In genomic region chr11:58059011-58059358, GRCh38 we compare ENCODE assay signal across 11 cellular contexts. TPM values are rescaled to one million over a fixed set of nuclear protein-coding genes. Genes with fewer than 3 reads are reported as not detected.
DNase-seq lines count a peak whose midpoint lies in the region; ATAC-seq and TF ChIP-seq lines count a peak whose summit lies in the region.
"Had no signal": no experiment of that assay in that cellular context is flagged by ENCODE, and none has a peak within 500 bp of the region (broad histone marks: within the 10 kb centered on the region; RNA-seq: fewer than 3 reads in every experiment).

No MANE protein-coding gene starts in this region.

- H3K27ac Mint-ChIP-seq in progenitor cell of endocrine pancreas, result peak overlapping the region; percentile 97
- H3K27ac Mint-ChIP-seq: naive thymus-derived CD4-positive, alpha-beta T cell had no signal

- H3K27me3 Mint-ChIP-seq in progenitor cell of endocrine pancreas, result no peaks in the 10 kb centered on the region
- H3K27me3 Mint-ChIP-seq in activated T-cell treated with anti-CD3 and anti-CD28 coated beads, Interleukin-2, amount 50 U/mL, for 4 hours (ENCODE audit: low read depth), result no peaks in the 10 kb centered on the region

- peaks cover 0 to 25% (median 10%) of the 10 kb centered on the region in 12 donors for H3K4me1 ChIP-seq in heart left ventricle
- H3K4me1 ChIP-seq in mucosa of descending colon (ENCODE audit: low read depth), result no peaks in the 10 kb centered on the region
- H3K4me1 ChIP-seq in BE2C, result no peaks in the 10 kb centered on the region

- intact Hi-C loops in heart left ventricle (cut with DNase I) (no loop called here), mucosa of descending colon (cut with DNase I, micrococcal nuclease) (no loop called here)

- 33 to 45% (median 38%) methylated on average over 4 of the region's 4 CpGs for WGBS in heart left ventricle, 4 donors

- H3K9me3 ChIP-seq in heart left ventricle (peaks cover 0 to 4% (median 0%) of the 10 kb centered on the region in 12 donors), mucosa of descending colon (no peaks in the 10 kb centered on the region), BE2C (no peaks in the 10 kb centered on the region)

- H3K4me3 ChIP-seq in heart left ventricle, result no peak overlapping the region
- H3K4me3 ChIP-seq in mucosa of descending colon, result no peak overlapping the region
- H3K4me3 ChIP-seq in BE2C (ENCODE audit: low read depth, low read length), result no peak overlapping the region

- peaks cover 32% of the 10 kb centered on the region for H3K4me1 Mint-ChIP-seq in progenitor cell of endocrine pancreas (ENCODE audit: low read depth)
- no peaks in the 10 kb centered on the region for H3K4me1 Mint-ChIP-seq in activated T-cell treated with anti-CD3 and anti-CD28 coated beads, Interleukin-2, amount 50 U/mL, for 4 hours (ENCODE audit: low read depth)
- H3K4me1 Mint-ChIP-seq: naive thymus-derived CD4-positive, alpha-beta T cell had no signal

- peak; percentile 91 for ATAC-seq in SK-N-SH treated with all-trans-retinoic acid at 6 μM for 48 hours
- ATAC-seq in heart left ventricle, result peak; percentile 70 to 83 (median 80)
- ATAC-seq in activated T-cell treated with anti-CD3 and anti-CD28 coated beads, Interleukin-2, amount 50 U/mL, for 4 hours, result no peak
- ATAC-seq in GM18511 (IDR thresholded peaks at IDR 0.05; ENCODE audit: unreplicated experiment), result no peak
- ATAC-seq in mucosa of descending colon, result no peak
- ATAC-seq: naive thymus-derived CD4-positive, alpha-beta T cell had no signal

- no peaks in the 10 kb centered on the region for H3K27me3 ChIP-seq in heart left ventricle
- H3K27me3 ChIP-seq in BE2C, result no peaks in the 10 kb centered on the region

- peaks cover 1% of the 10 kb centered on the region for H3K36me3 Mint-ChIP-seq in progenitor cell of endocrine pancreas (ENCODE audit: insufficient read depth)
- no peaks in the 10 kb centered on the region for H3K36me3 Mint-ChIP-seq in activated T-cell treated with anti-CD3 and anti-CD28 coated beads, Interleukin-2, amount 50 U/mL, for 4 hours (ENCODE audit: insufficient read depth)
- H3K36me3 Mint-ChIP-seq: naive thymus-derived CD4-positive, alpha-beta T cell had no signal

- H3K4me3 Mint-ChIP-seq in progenitor cell of endocrine pancreas (ENCODE audit: low read depth), result no peak overlapping the region
- H3K4me3 Mint-ChIP-seq in activated T-cell treated with anti-CD3 and anti-CD28 coated beads, Interleukin-2, amount 50 U/mL, for 4 hours, result no peak overlapping the region
- H3K4me3 Mint-ChIP-seq: naive thymus-derived CD4-positive, alpha-beta T cell had no signal

- no peak for TF ChIP-seq POLR2A in heart left ventricle (IDR thresholded peaks at IDR 0.05)

- H3K9me3 Mint-ChIP-seq in progenitor cell of endocrine pancreas (ENCODE audit: low read depth), result peaks cover 8% of the 10 kb centered on the region
- peaks cover 4% of the 10 kb centered on the region for H3K9me3 Mint-ChIP-seq in activated T-cell treated with anti-CD3 and anti-CD28 coated beads, Interleukin-2, amount 50 U/mL, for 4 hours

- peak; percentile 92 for DNase-seq in EH (ENCODE audit: low read depth)
- no peak for DNase-seq in heart left ventricle
- no peak for DNase-seq in progenitor cell of endocrine pancreas (ENCODE audit: low spot score, unreplicated experiment)
- DNase-seq in activated T-cell treated with anti-CD3 and anti-CD28 coated beads, Interleukin-2, amount 50 U/mL, for 4 hours, result no peak
- DNase-seq in mucosa of descending colon, result no peak
- DNase-seq in BE2C, result no peak
- DNase-seq: activated CD4-positive, alpha-beta T cell treated with anti-CD3 and anti-CD28 coated beads for 4 hours; cortex of kidney; naive thymus-derived CD4-positive, alpha-beta T cell had no signal

- H3K36me3 ChIP-seq in heart left ventricle (no peaks in the 10 kb centered on the region), mucosa of descending colon (ENCODE audit: low read depth) (no peaks in the 10 kb centered on the region), BE2C (no peaks in the 10 kb centered on the region)

- peak overlapping the region in 9 of 12 donors; percentile 15 to 76 (median 55) for H3K27ac ChIP-seq in heart left ventricle

- TF ChIP-seq CTCF in heart left ventricle (IDR thresholded peaks at IDR 0.05), result no peak
- TF ChIP-seq CTCF in progenitor cell of endocrine pancreas (IDR thresholded peaks at IDR 0.05; ENCODE audit: unreplicated experiment), result no peak
- no peak for TF ChIP-seq CTCF in mucosa of descending colon (IDR thresholded peaks at IDR 0.05)
- TF ChIP-seq CTCF in BE2C (IDR thresholded peaks at IDR 0.05; ENCODE audit: low read depth, low read length), result no peak

TF ChIP-seq in SK-N-SH treated with all-trans-retinoic acid at 6 μM for 48 hours, 23 proteins besides CTCF, POLR2A, EP300 and RAD21:
- TF ChIP-seq CREB5 (CRISPR knock-in tag; IDR thresholded peaks at IDR 0.05; ENCODE audit: low read depth) (peak; percentile 75), ISL1 (CRISPR knock-in tag; IDR thresholded peaks at IDR 0.05) (peak; percentile 31; the same call in 1 of the 2 replicates), ZC3H10 (CRISPR knock-in tag; IDR thresholded peaks at IDR 0.05) (no peak)

RNA-seq across cellular contexts. Expression of gene OR6Q1, which starts 28.2 kb away (rescaled TPM):
- not detected for total RNA-seq in heart left ventricle
- polyA plus RNA-seq in heart left ventricle, result not detected
- total RNA-seq in progenitor cell of endocrine pancreas, result not detected in 2 replicates
- total RNA-seq in activated T-cell treated with anti-CD3 and anti-CD28 coated beads, Interleukin-2, amount 50 U/mL, for 4 hours, result not detected
- not detected for total RNA-seq in mucosa of descending colon
- polyA plus RNA-seq in BE2C (2012; ENCODE audit: insufficient read depth, insufficient read length, low read depth), result not detected
- total RNA-seq: naive thymus-derived CD4-positive, alpha-beta T cell had no signal
- polyA plus RNA-seq: naive thymus-derived CD4-positive, alpha-beta T cell had no signal

RNA-seq across cellular contexts. Expression of gene OR9Q1, which starts 35.3 kb away (rescaled TPM):
- not detected for total RNA-seq in heart left ventricle
- polyA plus RNA-seq in heart left ventricle, result not detected
- total RNA-seq in progenitor cell of endocrine pancreas, result not detected in 2 replicates
- not detected for total RNA-seq in activated T-cell treated with anti-CD3 and anti-CD28 coated beads, Interleukin-2, amount 50 U/mL, for 4 hours
- total RNA-seq in mucosa of descending colon, result not detected
- polyA plus RNA-seq in BE2C (2012; ENCODE audit: insufficient read depth, insufficient read length, low read depth), result not detected
- total RNA-seq: naive thymus-derived CD4-positive, alpha-beta T cell had no signal
- polyA plus RNA-seq: naive thymus-derived CD4-positive, alpha-beta T cell had no signal

Comparison
In these comparisons a context has a peak if more than half of its experiments do, and no peak if none do; other contexts are left out.
1. ATAC-seq: peak in SK-N-SH treated with all-trans-retinoic acid at 6 μM for 48 hours (single experiment) and heart left ventricle (4 of 4); none in activated T-cell treated with anti-CD3 and anti-CD28 coated beads, Interleukin-2, amount 50 U/mL, for 4 hours (0 of 2), GM18511 (single experiment) and mucosa of descending colon (single experiment).